34 cellular contexts compared by ENCODE assay signal in the genomic region with DNA sequence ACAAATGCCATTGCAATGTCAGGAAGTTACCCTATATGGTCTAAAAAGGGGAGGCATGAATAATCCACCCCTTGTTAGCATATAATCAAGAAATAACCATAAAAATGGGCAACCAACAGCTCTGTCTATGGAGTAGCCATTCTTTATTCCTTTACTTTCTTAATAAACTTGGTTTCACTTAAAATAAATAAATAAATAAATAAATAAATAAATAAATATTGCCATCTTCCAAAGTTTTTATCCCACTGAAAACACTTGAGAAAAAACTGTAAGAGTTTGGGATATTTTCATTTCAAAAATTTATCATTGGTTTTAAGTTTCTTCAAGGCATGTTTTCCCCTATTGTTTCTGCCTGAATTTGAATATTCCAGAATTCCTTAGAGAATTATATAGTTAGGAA.
"Had no signal": no experiment of that assay in that cellular context is flagged by ENCODE, and none has a peak within 500 bp of the region (broad histone marks: within the 10 kb centered on the region; RNA-seq: fewer than 3 reads in every experiment).

No MANE protein-coding gene starts in this region.

- H3K9me3 ChIP-seq: MG63 had no signal

- DNase-seq: Karpas-422, Kasumi-1, MG63, MM.1S, MV-4-11, NCI-H1048, NCI-H1092, NCI-H1092 treated with DMSO at 0.1 percent for 48 hours, NCI-H1105, NCI-H1105 treated with DMSO at 0.1 percent for 48 hours, NCI-H1417, NCI-H1417 treated with DMSO at 0.1 percent for 48 hours, NCI-H1436, NCI-H1436 treated with DMSO at 0.1 percent for 48 hours, NCI-H146, NCI-H1694, NCI-H1694 treated with DMSO at 0.1 percent for 48 hours, NCI-H187, NCI-H187 treated with DMSO at 0.1 percent for 48 hours, NCI-H1930, NCI-H2029, NCI-H2029 treated with DMSO at 0.1 percent for 48 hours, NCI-H2081, NCI-H2081 treated with DMSO at 0.1 percent for 48 hours, NCI-H2107, NCI-H2171, NCI-H2171 treated with DMSO at 0.1 percent for 48 hours, NCI-H2227 treated with DMSO at 0.1 percent for 48 hours, NCI-H226, NCI-H345, NCI-H446, NCI-H446 treated with DMSO at 0.1 percent for 48 hours, NCI-H510A, NCI-H510A treated with DMSO at 0.1 percent for 48 hours had no signal

- H3K36me3 ChIP-seq: MG63 had no signal

- H3K4me3 ChIP-seq: MG63 had no signal
